Comparison of ENCODE assay signal across 9 cellular contexts in genomic region chr13:110444226-110444653, GRCh38.
DNase-seq lines count a peak whose midpoint lies in the region; ATAC-seq, FAIRE-seq and TF ChIP-seq lines count a peak whose summit lies in the region.
"Had no signal": no experiment of that assay in that cellular context is flagged by ENCODE, and none has a peak within 500 bp of the region (broad histone marks: within the 10 kb centered on the region; RNA-seq: fewer than 3 reads in every experiment).

No MANE protein-coding gene starts in this region.

- WGBS in GM12878 (ENCODE audit: insufficient coverage, insufficient replicate concordance, low lambda C conversion rate, missing lambda C conversion rate): under 1% methylated on average over 7 of the region's 7 CpGs

- H3K36me3 ChIP-seq in GM12878 (ENCODE audit: control insufficient read depth in 2 of 2, insufficient read depth in 2 of 2, low read length in 1 of 2) (no peaks in the 10 kb centered on the region), skeletal muscle satellite cell (ENCODE audit: insufficient read depth, low read length) (peaks cover 50% of the 10 kb centered on the region)

- FAIRE-seq in GM12878 (lab: Jason Lieb, UNC): peak; percentile 92
- no peak for FAIRE-seq in urothelium cell line (lab: Jason Lieb, UNC)

- H2AFZ ChIP-seq in GM12878 (ENCODE audit: control insufficient read depth, low read depth, low read length): no peak overlapping the region

- SMC1A ChIA-PET in GM12878 (lab: Charles Lee; ENCODE audit: uncharacterized antibody, unreplicated experiment): interaction anchor here (0.7 to 2.8 kb wide), 34 partner anchors 11 to 1483 kb away, joined by 3 to 91 read pairs (median 4); no protein-coding TSS in a partner anchor

- H3K27me3 ChIP-seq in GM12878 (replicated peaks in 1 of 2; ENCODE audit: control insufficient read depth in 2 of 2, insufficient read depth in 2 of 2, low read length in 1 of 2) (no peaks in the 10 kb centered on the region), skeletal muscle satellite cell (ENCODE audit: control insufficient read depth, insufficient read depth, low read length) (no peaks in the 10 kb centered on the region)

- TF ChIP-seq RAD21 in GM12878 (IDR thresholded peaks at IDR 0.05; ENCODE audit: insufficient read depth, low read depth, low read length): peak; percentile 81

- DNase-seq in GM12878 (ENCODE audit: low read depth, low spot score) (no peak), NCI-H446 (lab: John Stamatoyannopoulos, UW) (no peak), urothelium cell line (ENCODE audit: low spot score) (no peak)
- no peak for DNase-seq in activated T-cell treated with anti-CD3 and anti-CD28 coated beads, Interleukin-2, amount 50 U/mL, for 1 hour
- DNase-seq: activated naive CD8-positive, alpha-beta T cell treated with anti-CD3 and anti-CD28 coated beads, Interleukin-2, amount 50 U/mL, for 24 hours had no signal

- in situ Hi-C loops in GM12878 (cut with MboI): no loop called here

- no peaks in the 10 kb centered on the region for H3K9me3 ChIP-seq in GM12878 (replicated peaks; ENCODE audit: control insufficient read depth, insufficient read depth, low read length)
- H3K9me3 ChIP-seq in skeletal muscle satellite cell (replicated peaks; ENCODE audit: low read length): no peaks in the 10 kb centered on the region

- peak overlapping the region; percentile 30; the same call in 1 of the 2 replicates for H3K4me3 ChIP-seq in GM12878
- no peak overlapping the region for H3K4me3 ChIP-seq in skeletal muscle satellite cell (ENCODE audit: low read length)

- POLR2A ChIA-PET in GM12878 (lab: Charles Lee): interaction anchor here (0.9 to 2.2 kb wide), 2 partner anchors 221 to 222 kb away, joined by 3 to 6 read pairs; no protein-coding TSS in a partner anchor

- TF ChIP-seq POLR2A in GM12878 (IDR thresholded peaks at IDR 0.05; ENCODE audit: low read depth, low read length): no peak

- BruUV-seq in GM12878 (replicated peaks; lab: Mats Ljungman, UMichigan): no TSS peak

- no peaks in the 10 kb centered on the region for H3K79me2 ChIP-seq in GM12878 (ENCODE audit: control insufficient read depth, insufficient read depth, low read length)

- TF ChIP-seq CTCF in GM12878 (IDR thresholded peaks at IDR 0.05 in 2 of 3, conservative IDR thresholded peaks at IDR 0.05 in 1 of 3; ENCODE audit: control insufficient read depth in 2 of 3, extremely low read depth in 1 of 3, insufficient read depth in 1 of 3, low read depth in 3 of 3, low read length in 3 of 3): peak; percentile 44 to 60 (median 54)

- TF ChIP-seq EP300 in GM12878 (IDR thresholded peaks at IDR 0.05; ENCODE audit: borderline replicate concordance in 1 of 2, control insufficient read depth in 1 of 2, low read depth in 2 of 2, low read length in 2 of 2): peak in 1 of 2 experiments; percentile 30; a peak in 1 of 4 replicates

- no peaks in the 10 kb centered on the region for H4K20me1 ChIP-seq in GM12878 (ENCODE audit: control insufficient read depth, insufficient read depth)

- RAD21 ChIA-PET in GM12878 (lab: Charles Lee; ENCODE audit: unreplicated experiment): interaction anchor here (0.8 to 2.7 kb wide), 26 partner anchors 10 to 1483 kb away, joined by 3 to 66 read pairs (median 4); no protein-coding TSS in a partner anchor

- intact Hi-C loops in GM12878 (cut with micrococcal nuclease; ENCODE audit: unreplicated experiment): loop anchor here (1.0 to 10.0 kb wide), 4 partner anchors 27 to 471 kb away; partner anchors contain the start of gene ANKRD10

- ATAC-seq in GM18861 (IDR thresholded peaks at IDR 0.05; ENCODE audit: unreplicated experiment) (peak; percentile 41), HG03159 (IDR thresholded peaks at IDR 0.05; ENCODE audit: unreplicated experiment) (peak; percentile 46), GM12878 (peak; percentile 74), HG03139 (IDR thresholded peaks at IDR 0.05; ENCODE audit: unreplicated experiment) (no peak)
- ATAC-seq: activated naive CD8-positive, alpha-beta T cell treated with anti-CD3 and anti-CD28 coated beads, Interleukin-2, amount 50 U/mL, for 24 hours had no signal

- H3K9ac ChIP-seq in GM12878 (ENCODE audit: control insufficient read depth, insufficient read depth, low read length): 0 out of 2 replicates have a peak overlapping the region, but pooled peaks have one; percentile 13
- H3K9ac ChIP-seq in skeletal muscle satellite cell (ENCODE audit: low read depth, low read length): peak overlapping the region; percentile 47

- H3K4me1 ChIP-seq in GM12878 (ENCODE audit: control insufficient read depth, insufficient read depth, low read length): peaks cover 41% of the 10 kb centered on the region
- H3K4me1 ChIP-seq in skeletal muscle satellite cell (ENCODE audit: control insufficient read depth, insufficient read depth, low read length): peaks cover 48% of the 10 kb centered on the region

- peak overlapping the region; percentile 45 for H3K27ac ChIP-seq in GM12878 (ENCODE audit: control insufficient read depth, insufficient read depth)

- H3K4me2 ChIP-seq in GM12878 (ENCODE audit: control insufficient read depth, insufficient read depth): peak overlapping the region; percentile 81
- H3K4me2 ChIP-seq in skeletal muscle satellite cell (ENCODE audit: low read length): no peak overlapping the region

- CTCF ChIA-PET in GM12878 (lab: Yijun Ruan, JAX): interaction anchor here (0.8 to 3.6 kb wide), 47 partner anchors 10 to 1298 kb away, joined by 3 to 138 read pairs (median 4); no protein-coding TSS in a partner anchor

TF ChIP-seq in GM12878, 131 proteins besides CTCF, POLR2A, EP300 and RAD21:
- TF ChIP-seq SMC3 (IDR thresholded peaks at IDR 0.05; ENCODE audit: borderline replicate concordance, low read length): peak; percentile 52; the same call in 1 of the 2 replicates
- TF ChIP-seq ATF2 (IDR thresholded peaks at IDR 0.05; ENCODE audit: low read length): no peak
- 0 out of 2 replicates have a peak, but pooled peaks have one; percentile 65 for TF ChIP-seq TCF12 (IDR thresholded peaks at IDR 0.05; ENCODE audit: low read depth, low read length)
- TF ChIP-seq DPF2 (IDR thresholded peaks at IDR 0.05): 0 out of 2 replicates have a peak, but pooled peaks have one; percentile 6
- TF ChIP-seq HDAC6 (IDR thresholded peaks at IDR 0.05; ENCODE audit: unreplicated experiment): no peak
- 0 out of 2 replicates have a peak, but pooled peaks have one; percentile 18 for TF ChIP-seq FOXM1 (IDR thresholded peaks at IDR 0.05; ENCODE audit: low read depth, low read length)
- TF ChIP-seq BHLHE40 (IDR thresholded peaks at IDR 0.05; ENCODE audit: borderline replicate concordance in 1 of 2, low read depth in 2 of 2, low read length in 1 of 2): 0 out of 4 replicates have a peak, but pooled peaks of 1 of the 2 experiments have one; percentile 13
- TF ChIP-seq RUNX3 (IDR thresholded peaks at IDR 0.05; ENCODE audit: low read length): peak; percentile 96
- TF ChIP-seq CBFB (IDR thresholded peaks at IDR 0.05; ENCODE audit: low read depth): peak; percentile 67; the same call in 1 of the 2 replicates
